ENCODE assay signal across 8 cellular contexts in genomic region chr7:122143376-122143750, GRCh38. TPM values are rescaled to one million over a fixed set of nuclear protein-coding genes. Genes with fewer than 3 reads are reported as not detected.
A peak's percentile ranks its signal among the peaks of the same experiment; 100 is the strongest.
DNase-seq lines count a peak whose midpoint lies in the region; ATAC-seq and TF ChIP-seq lines count a peak whose summit lies in the region.

No MANE protein-coding gene starts in this region.

- CTCF ChIA-PET in CD4-positive, alpha-beta memory T cell (lab: Charles Lee; ENCODE audit: partially characterized antibody), result no interaction called here
- CTCF ChIA-PET in HEK293T (lab: Yijun Ruan, JAX), result no interaction called here
- CTCF ChIA-PET in activated B cell treated with CpG ODN at 0.5 μM for 24 hours (lab: Charles Lee), result interaction anchor here (2.3 kb wide), 1 partner anchor 50 kb away, joined by 8 read pairs; no protein-coding TSS in a partner anchor

- H3K4me3 ChIP-seq in CD4-positive, alpha-beta memory T cell (ENCODE audit: low read length in 2 of 2), result peak overlapping the region; percentile 51 to 69
- peak overlapping the region; percentile 85 to 92 for H3K4me3 ChIP-seq in esophagus (ENCODE audit: low read depth in 1 of 2, low read length in 2 of 2)

- peaks cover 11% of the 10 kb centered on the region for H3K4me1 ChIP-seq in CD4-positive, alpha-beta memory T cell (ENCODE audit: insufficient read depth, low read length)
- no peaks in the 10 kb centered on the region for H3K4me1 ChIP-seq in esophagus (ENCODE audit: control insufficient read depth in 2 of 2, insufficient read depth in 2 of 2, low read length in 1 of 2)

- H3K27me3 Mint-ChIP-seq in CD4-positive, alpha-beta memory T cell, result peaks cover 9 to 11% of the 10 kb centered on the region in 2 donors
- H3K27me3 Mint-ChIP-seq in activated B cell treated with CpG ODN at 0.5 μM for 24 hours, result peaks cover 7% of the 10 kb centered on the region
- H3K27me3 Mint-ChIP-seq in naive B cell, result peaks cover 12 to 15% (median 13%) of the 10 kb centered on the region in 3 donors

- no peaks in the 10 kb centered on the region for H3K27me3 ChIP-seq in CD4-positive, alpha-beta memory T cell (ENCODE audit: insufficient read depth, low read length)
- H3K27me3 ChIP-seq in esophagus (ENCODE audit: control insufficient read depth in 1 of 2, insufficient read depth in 2 of 2, low read length in 2 of 2), result no peaks in the 10 kb centered on the region

- H3K27ac ChIP-seq in CD4-positive, alpha-beta memory T cell (ENCODE audit: low read depth, low read length), result peak overlapping the region; percentile 34
- peak overlapping the region; percentile 92 to 94 for H3K27ac ChIP-seq in esophagus (ENCODE audit: low read depth in 2 of 2, low read length in 1 of 2)

- POLR2A ChIA-PET in CD4-positive, alpha-beta memory T cell (lab: Charles Lee; ENCODE audit: partially characterized antibody), result no interaction called here
- POLR2A ChIA-PET in HEK293T (lab: Yijun Ruan, JAX), result no interaction called here
- POLR2A ChIA-PET in activated B cell treated with CpG ODN at 0.5 μM for 24 hours (lab: Charles Lee), result interaction anchor here (0.6 kb wide), 1 partner anchor 1391 kb away, joined by 4 read pairs; no protein-coding TSS in a partner anchor

- DNase-seq in CD4-positive, alpha-beta memory T cell, result peak in 2 of 5 donors; percentile 2 to 12
- DNase-seq in HEK293T (ENCODE audit: extremely low spot score), result peak; percentile 14
- peak; percentile 27 for DNase-seq in activated B cell treated with CpG ODN at 0.5 μM for 24 hours
- peak; percentile 24 for DNase-seq in naive B cell
- no peak for DNase-seq in COLO668 (lab: John Stamatoyannopoulos, UW; ENCODE audit: unreplicated experiment)
- DNase-seq in OCI-M2 (lab: John Stamatoyannopoulos, UW; ENCODE audit: unreplicated experiment), result no peak

- TF ChIP-seq CTCF in activated B cell treated with CpG ODN at 0.5 μM for 24 hours (IDR thresholded peaks at IDR 0.05), result no peak

- H3K9me3 Mint-ChIP-seq in CD4-positive, alpha-beta memory T cell, result peaks cover 0 to 11% (median 0%) of the 10 kb centered on the region in 8 donors
- no peaks in the 10 kb centered on the region for H3K9me3 Mint-ChIP-seq in activated B cell treated with CpG ODN at 0.5 μM for 24 hours
- peaks cover 0 to 2% (median 0%) of the 10 kb centered on the region in 7 donors for H3K9me3 Mint-ChIP-seq in naive B cell

- peaks cover 7 to 19% (median 14%) of the 10 kb centered on the region in 4 donors for H3K4me1 Mint-ChIP-seq in CD4-positive, alpha-beta memory T cell
- H3K4me1 Mint-ChIP-seq in activated B cell treated with CpG ODN at 0.5 μM for 24 hours (peaks cover 14% of the 10 kb centered on the region), naive B cell (peaks cover 15 to 28% (median 21%) of the 10 kb centered on the region in 3 donors)

- H3K4me3 Mint-ChIP-seq in CD4-positive, alpha-beta memory T cell, result peak overlapping the region; percentile 90 to 97 (median 95)
- H3K4me3 Mint-ChIP-seq in activated B cell treated with CpG ODN at 0.5 μM for 24 hours (peak overlapping the region; percentile 96), naive B cell (peak overlapping the region; percentile 93 to 100 (median 99))

- 1 to 2% methylated on average over 18 of the region's 18 CpGs for WGBS in esophagus, 2 donors

- intact Hi-C loops in CD4-positive, alpha-beta memory T cell (cut with micrococcal nuclease), result no loop called here
- intact Hi-C loops in activated B cell treated with CpG ODN at 0.5 μM for 24 hours (cut with micrococcal nuclease), result loop anchor here (10.0 kb wide), 1 partner anchor 1391 kb away; the partner anchor contains the start of gene IQUB

- no peaks in the 10 kb centered on the region for H3K36me3 ChIP-seq in CD4-positive, alpha-beta memory T cell (ENCODE audit: insufficient read depth, low read length)
- H3K36me3 ChIP-seq in esophagus (ENCODE audit: control insufficient read depth in 2 of 2, insufficient read depth in 2 of 2, low read length in 1 of 2), result no peaks in the 10 kb centered on the region

- ATAC-seq in activated B cell treated with CpG ODN at 0.5 μM for 24 hours (ENCODE audit: low read depth), result no peak
- ATAC-seq in naive B cell (ENCODE audit: low read depth in 2 of 2), result peak; percentile 15 to 24
- no peak for ATAC-seq in HG03342 (IDR thresholded peaks at IDR 0.05; ENCODE audit: unreplicated experiment)

- peaks cover 0 to 4% of the 10 kb centered on the region in 2 donors for H3K36me3 Mint-ChIP-seq in CD4-positive, alpha-beta memory T cell
- H3K36me3 Mint-ChIP-seq in activated B cell treated with CpG ODN at 0.5 μM for 24 hours (ENCODE audit: low read depth) (peaks cover 4% of the 10 kb centered on the region), naive B cell (no peaks in the 10 kb centered on the region)

- peak overlapping the region in 5 of 7 donors; percentile 13 to 95 (median 79) for H3K27ac Mint-ChIP-seq in CD4-positive, alpha-beta memory T cell
- H3K27ac Mint-ChIP-seq in activated B cell treated with CpG ODN at 0.5 μM for 24 hours (no peak overlapping the region), naive B cell (peak overlapping the region; percentile 23 to 95 (median 86))

- no peaks in the 10 kb centered on the region for H3K9me3 ChIP-seq in CD4-positive, alpha-beta memory T cell (ENCODE audit: control insufficient read depth in 1 of 2, low read length in 2 of 2)
- no peaks in the 10 kb centered on the region for H3K9me3 ChIP-seq in esophagus (ENCODE audit: control insufficient read depth in 2 of 2, insufficient read depth in 1 of 2, low read depth in 1 of 2, low read length in 1 of 2)

TF ChIP-seq in HEK293T, 16 proteins besides CTCF, POLR2A, EP300 and RAD21:
- TF ChIP-seq TARDBP (IDR thresholded peaks at IDR 0.05), result no peak
- no peak for TF ChIP-seq FOXM1 (IDR thresholded peaks at IDR 0.05; ENCODE audit: borderline replicate concordance)
- TF ChIP-seq HDGF (IDR thresholded peaks at IDR 0.05; ENCODE audit: borderline replicate concordance), result no peak
- TF ChIP-seq FOXA1 (IDR thresholded peaks at IDR 0.05), result no peak
- no peak for TF ChIP-seq SUZ12 (IDR thresholded peaks at IDR 0.05)
- TF ChIP-seq ELF4 (IDR thresholded peaks at IDR 0.05), result no peak
- no peak for TF ChIP-seq L3MBTL2 (conservative IDR thresholded peaks at IDR 0.05)
- TF ChIP-seq ARNT (IDR thresholded peaks at IDR 0.05), result no peak
- TF ChIP-seq ZNF384 (IDR thresholded peaks at IDR 0.05), result no peak
- TF ChIP-seq CTBP1 (IDR thresholded peaks at IDR 0.05; ENCODE audit: borderline replicate concordance), result no peak
- TF ChIP-seq FOXK2 (IDR thresholded peaks at IDR 0.05), result no peak
- no peak for TF ChIP-seq PKNOX1 (IDR thresholded peaks at IDR 0.05)
- TF ChIP-seq SP1 (IDR thresholded peaks at IDR 0.05), result no peak
- no peak for TF ChIP-seq NFRKB (IDR thresholded peaks at IDR 0.05)
- TF ChIP-seq LEF1 (IDR thresholded peaks at IDR 0.05; ENCODE audit: borderline replicate concordance), result no peak
- no peak for TF ChIP-seq BHLHE40 (IDR thresholded peaks at IDR 0.05; ENCODE audit: borderline replicate concordance)

RNA-seq across cellular contexts. Expression of gene AASS, which starts 0.7 kb away (rescaled TPM):
- 1 to 10 TPM; 2.6 to 3.0 TPM for total RNA-seq in CD4-positive, alpha-beta memory T cell
- polyA plus RNA-seq in CD4-positive, alpha-beta memory T cell, result under 1 TPM in 1 of 2 donors, not detected in 1; 0.79 TPM
- total RNA-seq in activated B cell treated with CpG ODN at 0.5 μM for 24 hours, result 5.9 and 6.3 TPM in 2 replicates
- polyA plus RNA-seq in esophagus (1 to 10 TPM; 4.3 to 6.0 TPM), naive B cell (ENCODE audit: low read depth in 6 of 6) (1 to 10 TPM in 5 of 6 donors, not detected in 1; 2.4 to 4.1 (median 3.3) TPM)

Comparison
In these comparisons a context has a peak if more than half of its experiments do, and no peak if none do; other contexts are left out.
1. DNase-seq: peak in HEK293T (single experiment), activated B cell treated with CpG ODN at 0.5 μM for 24 hours (single experiment) and naive B cell (single experiment); none in COLO668 (single experiment) and OCI-M2 (single experiment).
2. ATAC-seq: peak in naive B cell (2 of 2); none in activated B cell treated with CpG ODN at 0.5 μM for 24 hours (single experiment) and HG03342 (single experiment).
3. Peak in every context shown above with its lines, with median percentiles within 50 percentile points of each other: H3K4me3 Mint-ChIP-seq.